Comparison of ENCODE assay signal across 9 cellular contexts in the genomic region with DNA sequence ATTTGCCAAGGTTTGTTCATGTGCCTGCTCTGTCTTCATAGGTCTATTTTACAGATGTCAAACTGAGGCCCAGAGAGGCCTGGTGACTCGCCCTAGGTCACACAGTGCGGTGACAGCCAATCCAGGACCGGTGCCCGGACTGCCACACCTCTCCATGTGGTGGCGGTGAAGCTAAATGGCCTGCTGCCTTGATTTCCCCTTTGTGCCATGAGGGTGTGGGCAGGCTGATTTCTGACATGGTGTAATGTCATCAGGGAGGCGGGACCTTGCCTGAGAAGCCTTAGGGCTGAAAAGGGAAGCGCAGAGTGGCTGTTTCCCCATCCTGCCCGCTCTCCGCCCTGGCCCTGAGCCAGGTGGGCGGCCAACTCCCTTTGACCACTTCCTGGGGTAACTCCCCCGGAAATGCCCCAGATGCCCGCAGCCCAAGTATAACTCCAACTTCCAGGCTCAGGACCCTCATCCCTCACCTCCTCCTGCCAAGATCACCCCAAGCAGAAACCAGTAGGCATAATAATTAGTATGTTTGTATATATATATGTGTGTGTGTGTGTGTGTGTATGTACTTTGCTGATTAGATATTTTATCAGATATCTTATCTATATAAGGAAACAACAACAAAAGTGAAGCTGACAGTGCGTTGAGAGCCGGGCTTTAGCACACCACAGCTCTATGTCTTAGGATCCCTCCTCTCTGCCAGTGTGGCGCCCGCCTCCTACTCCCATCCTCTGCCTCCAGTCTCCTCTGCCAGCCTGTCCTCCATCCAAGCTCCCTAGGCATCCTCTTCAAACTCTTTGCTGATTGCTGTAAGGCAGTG.
DNase-seq lines count a peak whose midpoint lies in the region; ATAC-seq, FAIRE-seq and TF ChIP-seq lines count a peak whose summit lies in the region.
"Had no signal": no experiment of that assay in that cellular context is flagged by ENCODE, and none has a peak within 500 bp of the region (broad histone marks: within the 10 kb centered on the region; RNA-seq: fewer than 3 reads in every experiment).

No MANE protein-coding gene starts in this region.

- H3K27ac Mint-ChIP-seq in immature natural killer cell: peak overlapping the region; percentile 99 to 100 (median 100)

- peak overlapping the region; percentile 83 to 99 (median 86) for H3K4me3 Mint-ChIP-seq in immature natural killer cell
- H3K4me3 Mint-ChIP-seq: nephron had no signal

- FAIRE-seq in GM12891 (lab: Jason Lieb, UNC): peak; percentile 78

- peak; percentile 26 for ATAC-seq in HG03457 (IDR thresholded peaks at IDR 0.05; ENCODE audit: unreplicated experiment)
- no peak for ATAC-seq in GM18873 (IDR thresholded peaks at IDR 0.05; ENCODE audit: low FRiP score, unreplicated experiment)

- H3K4me1 Mint-ChIP-seq in immature natural killer cell: peaks cover 96 to 99% of the 10 kb centered on the region in 2 donors

- DNase-seq in GM12891 (ENCODE audit: insufficient read length, low spot score) (peak; percentile 48), immature natural killer cell (peak; percentile 81 to 85 (median 82)), ureter (ENCODE audit: low spot score) (peak; percentile 88), cerebellar cortex (ENCODE audit: low spot score) (no peak), NCI-H446 (lab: John Stamatoyannopoulos, UW) (no peak)
- peak; percentile 42 for DNase-seq in activated CD8-positive, alpha-beta memory T cell treated with anti-CD3 and anti-CD28 coated beads, Interleukin-2, amount 50 U/mL, for 4 hours

- peaks cover 19 to 30% (median 30%) of the 10 kb centered on the region in 3 donors for H3K27me3 Mint-ChIP-seq in immature natural killer cell (ENCODE audit: low read depth in 3 of 3)

- H3K9me3 Mint-ChIP-seq in immature natural killer cell: no peaks in the 10 kb centered on the region
- H3K9me3 Mint-ChIP-seq: nephron had no signal

- H3K36me3 Mint-ChIP-seq in immature natural killer cell: peaks cover 3 to 12% (median 7%) of the 10 kb centered on the region in 3 donors

- TF ChIP-seq POLR2A in GM12891 (IDR thresholded peaks at IDR 0.05; ENCODE audit: low read depth, low read length): no peak

TF ChIP-seq in GM12891, 5 proteins besides CTCF, POLR2A, EP300 and RAD21:
- TF ChIP-seq SPI1 (IDR thresholded peaks at IDR 0.05; ENCODE audit: low read depth, low read length): peak; percentile 84
- TF ChIP-seq POLR2AphosphoS5 (IDR thresholded peaks at IDR 0.05; ENCODE audit: low read depth, low read length): no peak
- 0 out of 2 replicates have a peak, but pooled peaks have one; percentile 55 for TF ChIP-seq POU2F2 (IDR thresholded peaks at IDR 0.05; ENCODE audit: low read depth, low read length)

Comparison
In these comparisons a context has a peak if more than half of its experiments do, and no peak if none do; other contexts are left out.
1. DNase-seq: peak in GM12891 (single experiment), activated CD8-positive, alpha-beta memory T cell treated with anti-CD3 and anti-CD28 coated beads, Interleukin-2, amount 50 U/mL, for 4 hours (single experiment), immature natural killer cell (3 of 3) and ureter (single experiment); none in cerebellar cortex (single experiment) and NCI-H446 (0 of 2).